In genomic region chr3:56277236-56277635, GRCh38 we compare ENCODE assay signal across 17 cellular contexts.
"Had no signal": no experiment of that assay in that cellular context is flagged by ENCODE, and none has a peak within 500 bp of the region (broad histone marks: within the 10 kb centered on the region; RNA-seq: fewer than 3 reads in every experiment).

No MANE protein-coding gene starts in this region.

- H3K79me2 ChIP-seq: hepatocyte had no signal

- H3K4me2 ChIP-seq: hepatocyte had no signal

- H3K4me1 ChIP-seq: esophagus muscularis mucosa, foreskin keratinocyte, left lung, lower lobe of right lung had no signal

- DNase-seq: dermis blood vessel endothelial cell; dorsolateral prefrontal cortex; effector CD4-positive, alpha-beta T cell; effector memory CD4-positive, alpha-beta T cell; foreskin keratinocyte; heart left ventricle; hypothalamus; left cardiac atrium; left lung; left ventricle myocardium superior; lower lobe of right lung; mesenchymal stem cell; midbrain had no signal

- ATAC-seq: foreskin keratinocyte, gastroesophageal sphincter, heart left ventricle, left cardiac atrium, left lung, left ventricle myocardium superior, lower lobe of right lung had no signal

- H3K36me3 ChIP-seq: esophagus muscularis mucosa, gastroesophageal sphincter, heart left ventricle, left lung, lower lobe of right lung had no signal

- H3K27me3 ChIP-seq: dorsolateral prefrontal cortex, esophagus muscularis mucosa, gastroesophageal sphincter, heart left ventricle, hepatocyte, left lung had no signal

- H3K27ac ChIP-seq: coronary artery, dorsolateral prefrontal cortex, esophagus muscularis mucosa, foreskin keratinocyte, gastroesophageal sphincter, heart left ventricle, hepatocyte, left lung, lower lobe of right lung had no signal

- H2AFZ ChIP-seq: hepatocyte had no signal

- H3K9me3 ChIP-seq: gastroesophageal sphincter, left lung, lower lobe of right lung had no signal

- H3K4me3 ChIP-seq: coronary artery, dorsolateral prefrontal cortex, esophagus muscularis mucosa, gastroesophageal sphincter, heart left ventricle, hepatocyte, left lung, lower lobe of right lung had no signal
